In genomic region chr14:25537846-25538455, GRCh38 we compare ENCODE assay signal across 8 cellular contexts.
DNase-seq lines count a peak whose midpoint lies in the region; ATAC-seq and TF ChIP-seq lines count a peak whose summit lies in the region.

No MANE protein-coding gene starts in this region.

- DNase-seq in NCI-H2171 treated with DMSO at 0.1 percent for 48 hours (lab: John Stamatoyannopoulos, UW) (peak; percentile 19), NCI-H2171 (lab: John Stamatoyannopoulos, UW) (no peak), PC-9 (peak in 1 of 2 experiments; percentile 25), globus pallidus (ENCODE audit: low spot score) (peak; percentile 31), cerebellum (ENCODE audit: low spot score) (no peak)
- DNase-seq in Jurkat, Clone E6-1 (ENCODE audit: low read depth, low spot score) = peak; percentile 48

- no peaks in the 10 kb centered on the region for H4K20me1 ChIP-seq in PC-9 (ENCODE audit: insufficient read depth)

- no peaks in the 10 kb centered on the region for H3K79me2 ChIP-seq in PC-9 (ENCODE audit: low read depth)

- H2AFZ ChIP-seq in PC-9 = no peak overlapping the region

- no peak overlapping the region for H3K27ac ChIP-seq in PC-9

- no peaks in the 10 kb centered on the region for H3F3A ChIP-seq in PC-9 (ENCODE audit: insufficient read depth, low read depth)

- no peaks in the 10 kb centered on the region for H3K36me3 ChIP-seq in PC-9 (ENCODE audit: low read depth)

- POLR2A ChIA-PET in PC-9 (lab: Charles Lee; ENCODE audit: unreplicated experiment) = no interaction called here

- peak; percentile 66 for TF ChIP-seq CTCF in PC-9 (conservative IDR thresholded peaks at IDR 0.05)

- no TSS peak for BruUV-seq in PC-9 (replicated peaks; lab: Mats Ljungman, UMichigan)

- intact Hi-C loops in PC-9 (cut with micrococcal nuclease; ENCODE audit: unreplicated experiment) = no loop called here

- no peak overlapping the region for H3K4me3 ChIP-seq in Jurkat, Clone E6-1 (ENCODE audit: low read length)
- H3K4me3 ChIP-seq in PC-9 = no peak overlapping the region

- ATAC-seq in GM18511 (IDR thresholded peaks at IDR 0.05; ENCODE audit: unreplicated experiment) (no peak), HG03039 (IDR thresholded peaks at IDR 0.05; ENCODE audit: unreplicated experiment) (no peak)

- CTCF ChIA-PET in PC-9 (lab: Charles Lee) = no interaction called here

- H3K9me3 ChIP-seq in PC-9 (ENCODE audit: insufficient read depth, low read depth) = no peaks in the 10 kb centered on the region

- H3K4me1 ChIP-seq in PC-9 (replicated peaks; ENCODE audit: insufficient read depth) = no peaks in the 10 kb centered on the region

- H3K27me3 ChIP-seq in PC-9 (ENCODE audit: insufficient read depth, low read depth) = no peaks in the 10 kb centered on the region

- H3K4me2 ChIP-seq in PC-9 = no peak overlapping the region

- H3K9me2 ChIP-seq in PC-9 (ENCODE audit: insufficient read depth) = no peaks in the 10 kb centered on the region

Comparison
In these comparisons a context has a peak if more than half of its experiments do, and no peak if none do; other contexts are left out.
1. DNase-seq: peak in NCI-H2171 treated with DMSO at 0.1 percent for 48 hours (single experiment), Jurkat, Clone E6-1 (single experiment) and globus pallidus (single experiment); none in NCI-H2171 (single experiment) and cerebellum (single experiment).